23 cellular contexts compared by ENCODE assay signal in genomic region chr5:4907636-4908035, GRCh38.
DNase-seq lines count a peak whose midpoint lies in the region; ATAC-seq, FAIRE-seq and TF ChIP-seq lines count a peak whose summit lies in the region.
"Had no signal": no experiment of that assay in that cellular context is flagged by ENCODE, and none has a peak within 500 bp of the region (broad histone marks: within the 10 kb centered on the region; RNA-seq: fewer than 3 reads in every experiment).

No MANE protein-coding gene starts in this region.

- no peak overlapping the region for H3K4me3 Mint-ChIP-seq in nephron
- H3K4me3 Mint-ChIP-seq: CD4-positive, CD25-positive, alpha-beta regulatory T cell; CD8-positive, alpha-beta memory T cell; GM23338; IgD-negative memory B cell had no signal

- no peak for TF ChIP-seq RAD21 in HepG2 (CRISPR knock-in tag; IDR thresholded peaks at IDR 0.05)

- BruUV-seq in HepG2 (replicated peaks; lab: Mats Ljungman, UMichigan) = no TSS peak

- TF ChIP-seq EP300 in HepG2 (IDR thresholded peaks at IDR 0.05; ENCODE audit: low read depth in 2 of 2, low read length in 2 of 2) = no peak
- no peak for TF ChIP-seq EP300 in HepG2 (CRISPR knock-in tag; IDR thresholded peaks at IDR 0.05; ENCODE audit: borderline replicate concordance)

- no peak for FAIRE-seq in HepG2 (lab: Jason Lieb, UNC)
- FAIRE-seq: A204.1, GM18507, H54 had no signal

- POLR2A ChIA-PET in HepG2 (lab: Yijun Ruan, JAX) = no interaction called here

- no peaks in the 10 kb centered on the region for H3K79me2 ChIP-seq in HepG2 (ENCODE audit: insufficient read depth, low read length)

- TF ChIP-seq POLR2A in HepG2 (IDR thresholded peaks at IDR 0.05; ENCODE audit: insufficient read depth in 1 of 2, low read depth in 2 of 2, low read length in 2 of 2) = no peak

- H3K9ac ChIP-seq in HepG2 (ENCODE audit: insufficient read depth, low read depth, low read length) = no peak overlapping the region

- no peaks in the 10 kb centered on the region for H3K36me3 Mint-ChIP-seq in nephron (ENCODE audit: low read depth)
- H3K36me3 Mint-ChIP-seq: CD4-positive, CD25-positive, alpha-beta regulatory T cell; IgD-negative memory B cell had no signal

- no peaks in the 10 kb centered on the region; a peak in 1 of 5 replicates for H3K27me3 ChIP-seq in HepG2 (ENCODE audit: control insufficient read depth in 1 of 2, insufficient read depth in 2 of 2, low read length in 2 of 2)

- TF ChIP-seq CTCF in astrocyte of the cerebellum (IDR thresholded peaks at IDR 0.05; ENCODE audit: low read depth, low read length, missing control alignments) (no peak), nephron (IDR thresholded peaks at IDR 0.05; ENCODE audit: unreplicated experiment in 3 of 3) (no peak), HepG2 (CRISPR knock-in tag; IDR thresholded peaks at IDR 0.05) (no peak)

- H3K4me1 ChIP-seq in HepG2 (ENCODE audit: insufficient read depth, low read length) = no peaks in the 10 kb centered on the region
- H3K4me1 ChIP-seq: BE2C had no signal

- DNase-seq in Daoy (ENCODE audit: low read depth) (peak; percentile 18), G401 (ENCODE audit: low spot score) (peak; percentile 70), astrocyte of the cerebellum (ENCODE audit: low read depth) (peak; percentile 19), cortex of kidney (lab: John Stamatoyannopoulos, UW) (no peak), HepG2 (ENCODE audit: low spot score) (no peak)
- DNase-seq in activated CD4-positive, alpha-beta T cell treated with anti-CD3 and anti-CD28 coated beads for 48 hours = no peak
- DNase-seq: ACHN; BE2C; CD4-positive, CD25-positive, alpha-beta regulatory T cell; CD8-positive, alpha-beta memory T cell; COR-L47; DMS 273 treated with DMSO at 0.1 percent for 48 hours; DMS53; DND-41; GDM1; HCEC 1CT had no signal

- intact Hi-C loops in HepG2 (cut with micrococcal nuclease; ENCODE audit: unreplicated experiment) = no loop called here

- H3K9me3 Mint-ChIP-seq in nephron = no peaks in the 10 kb centered on the region
- H3K9me3 Mint-ChIP-seq: GM23338 had no signal

- H3K9me3 ChIP-seq in HepG2 (ENCODE audit: low read length) = no peaks in the 10 kb centered on the region
- H3K9me3 ChIP-seq: BE2C had no signal

- H3K27me3 Mint-ChIP-seq in nephron (ENCODE audit: low read depth) = no peaks in the 10 kb centered on the region
- H3K27me3 Mint-ChIP-seq: CD4-positive, CD25-positive, alpha-beta regulatory T cell; CD8-positive, alpha-beta memory T cell; IgD-negative memory B cell had no signal

- H2AFZ ChIP-seq in HepG2 (ENCODE audit: low read length) = no peak overlapping the region
- H2AFZ ChIP-seq: GM23338 had no signal

- no peaks in the 10 kb centered on the region for H4K20me1 ChIP-seq in HepG2 (ENCODE audit: insufficient read depth, low read length)

- H3K27ac ChIP-seq in HepG2 (ENCODE audit: extremely low read length, insufficient read depth, low read length) = no peak overlapping the region
- H3K27ac ChIP-seq: HL-60 had no signal

- CTCF ChIA-PET in HepG2 (lab: Yijun Ruan, JAX; ENCODE audit: low intra/inter-chr PET ratio, low total read pairs) = no interaction called here

- no peak overlapping the region for H3K4me2 ChIP-seq in HepG2 (ENCODE audit: low read depth, low read length)
- H3K4me2 ChIP-seq: GM23338 had no signal

- no peak for ATAC-seq in HepG2
- ATAC-seq: GM23338 had no signal

- peaks cover 54% of the 10 kb centered on the region for H3K4me1 Mint-ChIP-seq in nephron
- H3K4me1 Mint-ChIP-seq: CD4-positive, CD25-positive, alpha-beta regulatory T cell; CD8-positive, alpha-beta memory T cell had no signal

- peak overlapping the region in 2 of 3 experiments; percentile 89 to 93 for H3K27ac Mint-ChIP-seq in nephron
- H3K27ac Mint-ChIP-seq: CD4-positive, CD25-positive, alpha-beta regulatory T cell; CD8-positive, alpha-beta memory T cell; GM23338; IgD-negative memory B cell had no signal

- in situ Hi-C loops in G401 (cut with HindIII; ENCODE audit: low sequenced_read_pairs) = no loop called here
- in situ Hi-C loops in astrocyte of the cerebellum (cut with HindIII; ENCODE audit: low sequenced_read_pairs) = no loop called here
- in situ Hi-C loops in HepG2 (cut with HindIII; ENCODE audit: extremely low pct_ligation_motif_present, low pct_unique_long_range_greater_than_20kb) = no loop called here

- 0% methylated on average over 3 of the region's 3 CpGs for WGBS in HepG2 (ENCODE audit: low lambda C conversion rate)

- H3K4me3 ChIP-seq in astrocyte of the cerebellum (ENCODE audit: low read depth, low read length) (no peak overlapping the region), HepG2 (replicated peaks in 1 of 3; ENCODE audit: insufficient read depth in 1 of 3, low read depth in 2 of 3, low read length in 3 of 3) (no peak overlapping the region)
- H3K4me3 ChIP-seq: GM23338 had no signal

- no peaks in the 10 kb centered on the region for H3K36me3 ChIP-seq in HepG2 (replicated peaks in 1 of 2; ENCODE audit: control insufficient read depth in 1 of 2, insufficient read depth in 2 of 2, low read length in 2 of 2)
- H3K36me3 ChIP-seq: BE2C had no signal

TF ChIP-seq in HepG2, 621 proteins besides CTCF, POLR2A, EP300 and RAD21:
- no peak for TF ChIP-seq FOXA3 (CRISPR knock-in tag; IDR thresholded peaks at IDR 0.05)
- no peak for TF ChIP-seq NBN (conservative IDR thresholded peaks at IDR 0.05)
- TF ChIP-seq HOXA3 (CRISPR knock-in tag; IDR thresholded peaks at IDR 0.05) = no peak
- TF ChIP-seq SIN3A (IDR thresholded peaks at IDR 0.05; ENCODE audit: borderline replicate concordance, low read depth, low read length) = no peak

Comparison
In these comparisons a context has a peak if more than half of its experiments do, and no peak if none do; other contexts are left out.
1. DNase-seq: peak in Daoy (single experiment), G401 (single experiment) and astrocyte of the cerebellum (single experiment); none in activated CD4-positive, alpha-beta T cell treated with anti-CD3 and anti-CD28 coated beads for 48 hours (single experiment), cortex of kidney (single experiment) and HepG2 (single experiment).